8 cellular contexts compared by ENCODE assay signal in the genomic region with DNA sequence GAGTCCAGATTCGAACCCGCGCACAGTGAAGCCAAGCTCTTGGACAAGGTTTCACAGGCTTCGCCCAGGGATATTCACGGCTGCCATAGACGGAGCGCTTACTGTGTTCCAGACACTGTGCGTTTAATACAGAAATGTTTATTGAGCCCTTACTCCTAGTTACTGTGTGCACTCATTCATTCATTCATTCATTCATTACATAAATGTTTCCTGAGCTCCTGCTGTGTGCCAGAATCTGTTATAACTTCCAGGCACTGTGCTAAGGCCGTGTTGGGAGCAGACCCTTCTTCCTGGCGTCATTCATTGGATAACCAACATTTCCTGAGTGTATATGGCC. TPM values are rescaled to one million over a fixed set of nuclear protein-coding genes. Genes with fewer than 3 reads are reported as not detected.
DNase-seq lines count a peak whose midpoint lies in the region; ATAC-seq and TF ChIP-seq lines count a peak whose summit lies in the region.

No MANE protein-coding gene starts in this region.

- TF ChIP-seq CTCF in GM12875 (IDR thresholded peaks at IDR 0.05; ENCODE audit: borderline replicate concordance, insufficient read depth, low read depth, low read length), result no peak
- no peak for TF ChIP-seq CTCF in fibroblast of mammary gland (conservative IDR thresholded peaks at IDR 0.05; ENCODE audit: control insufficient read depth, insufficient read depth, low read depth, low read length)
- no peak for TF ChIP-seq CTCF in retinal pigment epithelial cell (conservative IDR thresholded peaks at IDR 0.05; ENCODE audit: low read depth, low read length)

- peaks cover 20% of the 10 kb centered on the region for H3K4me1 ChIP-seq in SJSA1 (replicated peaks)

- H3K9me3 ChIP-seq in SJSA1 (replicated peaks), result no peaks in the 10 kb centered on the region

- H3K4me3 ChIP-seq in GM12875 (ENCODE audit: low read depth, low read length) (peak overlapping the region; percentile 54), SJSA1 (peak overlapping the region; percentile 78), fibroblast of mammary gland (ENCODE audit: control insufficient read depth, low read depth, low read length) (peak overlapping the region; percentile 39), retinal pigment epithelial cell (ENCODE audit: low read length) (peak overlapping the region; percentile 51)

- ATAC-seq in activated CD4-positive, CD25-positive, alpha-beta regulatory T cell treated with anti-CD3 and anti-CD28 coated beads, Interleukin-2, amount 50 U/mL, for 24 hours, result no peak
- no peak for ATAC-seq in GM21576 (IDR thresholded peaks at IDR 0.05; ENCODE audit: unreplicated experiment)

- no peak for DNase-seq in SJSA1 (ENCODE audit: low read depth in 1 of 2, low spot score in 2 of 2)
- DNase-seq in fibroblast of mammary gland (ENCODE audit: low read depth), result no peak
- no peak for DNase-seq in retinal pigment epithelial cell (ENCODE audit: low read depth)
- no peak for DNase-seq in stimulated activated CD4-positive, alpha-beta T cell treated with anti-CD3 and anti-CD28 coated beads, Interleukin-2, amount 100 ng/mL, for 24 hours
- DNase-seq in COR-L47 (lab: John Stamatoyannopoulos, UW), result no peak

- H3K36me3 ChIP-seq in SJSA1, result peaks cover 5% of the 10 kb centered on the region

- H3K27ac ChIP-seq in SJSA1, result peak overlapping the region; percentile 54

- H3K27me3 ChIP-seq in SJSA1 (replicated peaks), result no peaks in the 10 kb centered on the region

RNA-seq across cellular contexts. Expression of a gene that starts 0.7 kb away (rescaled TPM):
- 52.2 and 69.5 TPM in 2 replicates for total RNA-seq in SJSA1 (2014; rRNA removed; shearing (Covaris generic))
